ENCODE assay signal across 8 cellular contexts in genomic region chr16:57485916-57486857, GRCh38. TPM values are rescaled to one million over a fixed set of nuclear protein-coding genes. Genes with fewer than 3 reads are reported as not detected.
DNase-seq lines count a peak whose midpoint lies in the region; ATAC-seq and TF ChIP-seq lines count a peak whose summit lies in the region.

TSS of gene DOK4 (minus strand) at chr16:57486493. CDS start at chr16:57479507, 6,986 bp downstream.

- H3K27ac ChIP-seq in SK-N-MC (no peak within 1 kb of the TSS), temporal lobe (ENCODE audit: low read depth, low read length) (no peak within 1 kb of the TSS)

- H3K36me3 ChIP-seq in SK-N-MC (ENCODE audit: insufficient read depth, low read length): no peaks in the 10 kb centered on the region

- H3K4me3 ChIP-seq in SK-N-MC: peak within 1 kb of the TSS; percentile 73

- TF ChIP-seq CTCF in omental fat pad (IDR thresholded peaks at IDR 0.05): no peak

- H3K9me3 ChIP-seq in SK-N-MC (ENCODE audit: low read depth, low read length): no peaks in the 10 kb centered on the region

- H3K9ac ChIP-seq in SK-N-MC (ENCODE audit: insufficient read length): no peak within 1 kb of the TSS

- DNase-seq in COR-L47 (lab: John Stamatoyannopoulos, UW) (peak; percentile 55), HUDEP-2 (lab: John Stamatoyannopoulos, UW; ENCODE audit: unreplicated experiment in 76 of 76) (peak in 65 of 76 experiments; percentile 13 to 86 (median 55)), SK-N-MC (ENCODE audit: low read depth, low spot score) (no peak), glomerular endothelial cell (ENCODE audit: extremely low read depth, low read depth, low spot score) (no peak), omental fat pad (ENCODE audit: low spot score) (no peak)
- DNase-seq in activated naive CD4-positive, alpha-beta T cell treated with anti-CD3 and anti-CD28 coated beads, Interleukin-2, amount 50 U/mL, for 16 hours: peak; percentile 84

- peak; percentile 49 for ATAC-seq in GM19468 (IDR thresholded peaks at IDR 0.05; ENCODE audit: extremely low read depth, unreplicated experiment)
- peak; percentile 93 for ATAC-seq in omental fat pad (ENCODE audit: low FRiP score)

RNA-seq across cellular contexts. Expression of gene DOK4, which starts in this region (rescaled TPM):
- 12.7 and 19.3 TPM in 2 replicates for total RNA-seq in glomerular endothelial cell
- total RNA-seq in omental fat pad: 10 to 100 TPM in 3 of 4 donors, 1 to 10 TPM in 1; 5.9 to 36.3 (median 12.9) TPM
- 62.4 TPM for total RNA-seq in temporal lobe

Comparison
In these comparisons a context has a peak if more than half of its experiments do, and no peak if none do; other contexts are left out.
1. DNase-seq: peak in COR-L47 (single experiment), HUDEP-2 (65 of 76) and activated naive CD4-positive, alpha-beta T cell treated with anti-CD3 and anti-CD28 coated beads, Interleukin-2, amount 50 U/mL, for 16 hours (single experiment); none in SK-N-MC (single experiment), glomerular endothelial cell (single experiment) and omental fat pad (single experiment).